Comparison of ENCODE assay signal across 13 cellular contexts in genomic region chr17:14304876-14305636, GRCh38. TPM values are rescaled to one million over a fixed set of nuclear protein-coding genes. Genes with fewer than 3 reads are reported as not detected.
DNase-seq lines count a peak whose midpoint lies in the region; ATAC-seq and TF ChIP-seq lines count a peak whose summit lies in the region.
"Had no signal": no experiment of that assay in that cellular context is flagged by ENCODE, and none has a peak within 500 bp of the region (broad histone marks: within the 10 kb centered on the region; RNA-seq: fewer than 3 reads in every experiment).

No MANE protein-coding gene starts in this region.

- CTCF ChIA-PET in activated CD4-positive, alpha-beta T cell treated with anti-CD3 and anti-CD28 coated beads for 36 hours (lab: Charles Lee) = interaction anchor here (0.6 to 1.2 kb wide), 3 partner anchors 16 to 102 kb away, joined by 3 read pairs; no protein-coding TSS in a partner anchor
- CTCF ChIA-PET in Calu3 (lab: Charles Lee) = no interaction called here

- H3K9me3 ChIP-seq in T-helper 17 cell (ENCODE audit: control insufficient read depth, low read length, poor library complexity, severe bottlenecking) (no peaks in the 10 kb centered on the region), psoas muscle (no peaks in the 10 kb centered on the region), lower lobe of right lung (no peaks in the 10 kb centered on the region)
- H3K9me3 ChIP-seq: A549, colonic mucosa, Peyer's patch had no signal

- TF ChIP-seq CTCF in fibroblast of pulmonary artery (IDR thresholded peaks at IDR 0.05; ENCODE audit: low read length, missing control alignments) (no peak), psoas muscle (IDR thresholded peaks at IDR 0.05) (no peak), lower lobe of right lung (IDR thresholded peaks at IDR 0.05) (no peak), Calu3 (IDR thresholded peaks at IDR 0.05; ENCODE audit: unreplicated experiment) (no peak)

- DNase-seq in activated CD4-positive, alpha-beta T cell treated with anti-CD3 and anti-CD28 coated beads for 36 hours = no peak
- no peak for DNase-seq in activated CD4-positive, alpha-beta T cell treated with anti-CD3 and anti-CD28 coated beads for 48 hours
- no peak for DNase-seq in T-helper 17 cell
- no peak for DNase-seq in fibroblast of pulmonary artery (ENCODE audit: low read depth)
- DNase-seq in psoas muscle = no peak
- DNase-seq in lower lobe of right lung = no peak
- DNase-seq in Calu3 = no peak
- no peak for DNase-seq in DMS114 treated with DMSO at 0.1 percent for 48 hours (lab: John Stamatoyannopoulos, UW; ENCODE audit: unreplicated experiment)
- DNase-seq: activated CD4-positive, alpha-beta T cell treated with anti-CD3 and anti-CD28 coated beads, Interleukin-2, amount 50 U/mL, for 4 hours; colonic mucosa; NCI-H187 treated with DMSO at 0.1 percent for 48 hours; Peyer's patch had no signal

- peak overlapping the region; percentile 25 for H3K4me3 Mint-ChIP-seq in activated CD4-positive, alpha-beta T cell treated with anti-CD3 and anti-CD28 coated beads for 36 hours
- H3K4me3 Mint-ChIP-seq in T-helper 17 cell = peak overlapping the region; percentile 81
- no peak overlapping the region for H3K4me3 Mint-ChIP-seq in Calu3 (ENCODE audit: low read depth, unreplicated experiment)

- H3K27me3 Mint-ChIP-seq in activated CD4-positive, alpha-beta T cell treated with anti-CD3 and anti-CD28 coated beads for 36 hours = no peaks in the 10 kb centered on the region
- H3K27me3 Mint-ChIP-seq in T-helper 17 cell = peaks cover 5% of the 10 kb centered on the region
- H3K27me3 Mint-ChIP-seq in Calu3 (ENCODE audit: unreplicated experiment) = peaks cover 38% of the 10 kb centered on the region

- H3K27ac Mint-ChIP-seq in activated CD4-positive, alpha-beta T cell treated with anti-CD3 and anti-CD28 coated beads for 36 hours = peak overlapping the region; percentile 12
- H3K27ac Mint-ChIP-seq in T-helper 17 cell (peak overlapping the region; percentile 90), Calu3 (ENCODE audit: unreplicated experiment) (no peak overlapping the region)

- H3K27ac ChIP-seq in psoas muscle = no peak overlapping the region
- no peak overlapping the region for H3K27ac ChIP-seq in lower lobe of right lung
- H3K27ac ChIP-seq: A549 had no signal

- no peak for ATAC-seq in activated CD4-positive, alpha-beta T cell treated with anti-CD3 and anti-CD28 coated beads for 36 hours
- ATAC-seq in T-helper 17 cell (no peak), psoas muscle (no peak), lower lobe of right lung (no peak)
- ATAC-seq: A549 had no signal

- H3K9me3 Mint-ChIP-seq in activated CD4-positive, alpha-beta T cell treated with anti-CD3 and anti-CD28 coated beads for 36 hours (ENCODE audit: low read depth) = no peaks in the 10 kb centered on the region
- H3K9me3 Mint-ChIP-seq in Calu3 (ENCODE audit: low read depth, unreplicated experiment) = no peaks in the 10 kb centered on the region

- POLR2A ChIA-PET in activated CD4-positive, alpha-beta T cell treated with anti-CD3 and anti-CD28 coated beads for 36 hours (lab: Charles Lee) = no interaction called here

- peak overlapping the region; percentile 85 for H3K4me3 ChIP-seq in fibroblast of pulmonary artery (replicated peaks; ENCODE audit: low read depth, low read length)
- H3K4me3 ChIP-seq in psoas muscle = peak overlapping the region; percentile 74
- no peak overlapping the region for H3K4me3 ChIP-seq in lower lobe of right lung
- H3K4me3 ChIP-seq: A549 had no signal

- H3K27me3 ChIP-seq in psoas muscle (ENCODE audit: insufficient read depth in 3 of 3, low read length in 2 of 3) = peaks cover 0 to 89% (median 10%) of the 10 kb centered on the region in 3 donors
- H3K27me3 ChIP-seq in lower lobe of right lung (ENCODE audit: low read depth) = peaks cover 76% of the 10 kb centered on the region

- 56 to 74% (median 58%) methylated on average over 12 of the region's 12 CpGs for WGBS in psoas muscle, 3 donors

- H3K4me1 Mint-ChIP-seq in activated CD4-positive, alpha-beta T cell treated with anti-CD3 and anti-CD28 coated beads for 36 hours = peaks cover 57% of the 10 kb centered on the region
- peaks cover 40% of the 10 kb centered on the region for H3K4me1 Mint-ChIP-seq in T-helper 17 cell
- H3K4me1 Mint-ChIP-seq in Calu3 (ENCODE audit: low read depth, unreplicated experiment) = peaks cover 8% of the 10 kb centered on the region

- no TSS peak for BruUV-seq in Calu3 (replicated peaks; lab: Mats Ljungman, UMichigan)

- H3K36me3 Mint-ChIP-seq in activated CD4-positive, alpha-beta T cell treated with anti-CD3 and anti-CD28 coated beads for 36 hours (ENCODE audit: low read depth) = peaks cover 10% of the 10 kb centered on the region
- peaks cover 2% of the 10 kb centered on the region for H3K36me3 Mint-ChIP-seq in T-helper 17 cell (ENCODE audit: low read depth)
- peaks cover 13% of the 10 kb centered on the region for H3K36me3 Mint-ChIP-seq in Calu3 (ENCODE audit: insufficient read depth, unreplicated experiment)

- intact Hi-C loops in activated CD4-positive, alpha-beta T cell treated with anti-CD3 and anti-CD28 coated beads for 36 hours (cut with DNase I, micrococcal nuclease) = loop anchor here (5.0 to 10.0 kb wide), 7 partner anchors 122 to 1288 kb away; partner anchors contain the start of gene ELAC2 (in 1 of the 2)
- intact Hi-C loops in psoas muscle (cut with DNase I) = loop anchor here (5.0 to 10.0 kb wide), 5 partner anchors 93 to 970 kb away; partner anchors contain the start of gene COX10 (in 2 of the 2)
- intact Hi-C loops in lower lobe of right lung (cut with DNase I) = loop anchor here (10.0 kb wide), 1 partner anchor 710 kb away; no protein-coding TSS in a partner anchor
- intact Hi-C loops in Calu3 (cut with micrococcal nuclease; ENCODE audit: unreplicated experiment) = loop anchor here (5.0 to 10.0 kb wide), 5 partner anchors 233 to 870 kb away; no protein-coding TSS in a partner anchor

- H3K36me3 ChIP-seq in psoas muscle (ENCODE audit: insufficient read depth in 1 of 2, low read depth in 1 of 2) = no peaks in the 10 kb centered on the region
- no peaks in the 10 kb centered on the region for H3K36me3 ChIP-seq in lower lobe of right lung
- H3K36me3 ChIP-seq: colonic mucosa, Peyer's patch had no signal

- peaks cover 23% of the 10 kb centered on the region for H3K4me1 ChIP-seq in psoas muscle
- H3K4me1 ChIP-seq in lower lobe of right lung = peaks cover 43% of the 10 kb centered on the region

RNA-seq across cellular contexts. Expression of gene HS3ST3B1, which starts 4.2 kb away (rescaled TPM):
- 1 to 10 TPM; 5.0 to 5.7 TPM for total RNA-seq in activated CD4-positive, alpha-beta T cell treated with anti-CD3 and anti-CD28 coated beads for 36 hours
- total RNA-seq in T-helper 17 cell (10 to 100 TPM; 13.5 to 15.4 TPM), psoas muscle (1 to 10 TPM in 2 of 4 donors, under 1 TPM in 2; 0.63 to 1.5 (median 0.86) TPM), lower lobe of right lung (3.4 TPM), Calu3 (2022) (0.78 and 0.80 TPM in 2 replicates)
- polyA plus RNA-seq in psoas muscle = 1 to 10 TPM in 1 of 3 donors, under 1 TPM in 2; 0.23 to 1.6 (median 0.49) TPM
